Comparison of ENCODE assay signal across 8 cellular contexts in genomic region chr2:134679294-134679693, GRCh38.
"Had no signal": no experiment of that assay in that cellular context is flagged by ENCODE, and none has a peak within 500 bp of the region (broad histone marks: within the 10 kb centered on the region; RNA-seq: fewer than 3 reads in every experiment).

No MANE protein-coding gene starts in this region.

- H3K4me1 ChIP-seq: thyroid gland had no signal

- H3K36me3 ChIP-seq: thyroid gland had no signal

- H3K9me3 ChIP-seq: thyroid gland had no signal

- FAIRE-seq: urothelium cell line had no signal

- H2AFZ ChIP-seq: hepatocyte had no signal

- H3K27me3 ChIP-seq: hepatocyte, thyroid gland had no signal

- H3K79me2 ChIP-seq: hepatocyte had no signal

- H3K9me3 Mint-ChIP-seq: activated naive CD4-positive, alpha-beta T cell treated with anti-CD3 and anti-CD28 coated beads, Interleukin-2, amount 10 ng/mL, durations not matched to agents 7 days and 5 days; WTC11 had no signal

- H3K4me3 ChIP-seq: hepatocyte, thyroid gland had no signal

- H3K36me3 Mint-ChIP-seq: WTC11 had no signal

- ATAC-seq: left ventricle myocardium superior, WTC11 had no signal

- DNase-seq: activated CD4-positive, alpha-beta T cell treated with anti-CD3 and anti-CD28 coated beads for 48 hours; left ventricle myocardium superior; mesendoderm; thyroid gland had no signal

- H3K4me2 ChIP-seq: hepatocyte had no signal

- H3K27ac ChIP-seq: hepatocyte, thyroid gland had no signal

- H3K4me3 Mint-ChIP-seq: WTC11 had no signal

- H3K27ac Mint-ChIP-seq: activated naive CD4-positive, alpha-beta T cell treated with anti-CD3 and anti-CD28 coated beads, Interleukin-2, amount 10 ng/mL, durations not matched to agents 7 days and 5 days; WTC11 had no signal
